In genomic region chr1:243946946-243947345, GRCh38 we compare ENCODE assay signal across 8 cellular contexts.
DNase-seq lines count a peak whose midpoint lies in the region; ATAC-seq and TF ChIP-seq lines count a peak whose summit lies in the region.

No MANE protein-coding gene starts in this region.

- H2BK120ac ChIP-seq in mesendoderm (ENCODE audit: low read depth, low read length) = no peak overlapping the region

- no peak overlapping the region for H4K5ac ChIP-seq in mesendoderm (ENCODE audit: low read length)

- H3K4me1 Mint-ChIP-seq in mesothelial cell of epicardium = peaks cover 7% of the 10 kb centered on the region

- no peak overlapping the region for H3K9ac ChIP-seq in mesendoderm (ENCODE audit: low read length)

- no peak overlapping the region for H3K27ac ChIP-seq in mesendoderm (ENCODE audit: low read depth, low read length)

- DNase-seq in SIG-M5 treated with dmso at 0.1 percent for 504 hours (lab: John Stamatoyannopoulos, UW; ENCODE audit: unreplicated experiment) (peak; percentile 35), SIG-M5 (lab: John Stamatoyannopoulos, UW) (no peak), NOMO-1 treated with DMSO at 0.1 percent for 48 hours (lab: John Stamatoyannopoulos, UW; ENCODE audit: unreplicated experiment) (peak; percentile 35), mesendoderm (peak; percentile 95), mesothelial cell of epicardium (ENCODE audit: low spot score in 2 of 2, unreplicated experiment in 2 of 2) (no peak), HT-29 (ENCODE audit: low spot score) (no peak)
- DNase-seq in activated naive CD4-positive, alpha-beta T cell treated with anti-CD3 and anti-CD28 coated beads, Interleukin-2, amount 50 U/mL, for 16 hours = peak; percentile 42

- H3K79me2 ChIP-seq in mesendoderm (ENCODE audit: control insufficient read depth, insufficient read depth, low read length) = no peaks in the 10 kb centered on the region

- no peak overlapping the region for H3K4me2 ChIP-seq in mesendoderm (ENCODE audit: low read length)

- H3K18ac ChIP-seq in mesendoderm (ENCODE audit: low read length) = no peak overlapping the region

- H3K4me1 ChIP-seq in mesendoderm (ENCODE audit: control insufficient read depth, low read depth, low read length) = no peaks in the 10 kb centered on the region

- peaks cover under 1% of the 10 kb centered on the region for H3K27me3 Mint-ChIP-seq in mesothelial cell of epicardium (ENCODE audit: low read depth)

- no peak for ATAC-seq in GM21447 (IDR thresholded peaks at IDR 0.05; ENCODE audit: unreplicated experiment)

- no peak for TF ChIP-seq CTCF in mesothelial cell of epicardium (IDR thresholded peaks at IDR 0.05; ENCODE audit: unreplicated experiment)

- WGBS in mesendoderm (ENCODE audit: extremely low coverage, insufficient coverage, low lambda C conversion rate) = no CpG with 5 or more reads among the region's 8 CpGs

- no peak overlapping the region for H2BK15ac ChIP-seq in mesendoderm (replicated peaks; ENCODE audit: low read depth)

- H4K8ac ChIP-seq in mesendoderm (ENCODE audit: low read depth, low read length) = no peak overlapping the region

- no peak overlapping the region for H3K4me3 ChIP-seq in mesendoderm (ENCODE audit: low read length)

- H3K4me3 Mint-ChIP-seq in mesothelial cell of epicardium = no peak overlapping the region

- no peaks in the 10 kb centered on the region for H3K36me3 ChIP-seq in mesendoderm (ENCODE audit: control insufficient read depth, insufficient read depth, low read length)

- H3K4ac ChIP-seq in mesendoderm (ENCODE audit: low read depth, low read length) = no peak overlapping the region

- no peak overlapping the region for H2AK5ac ChIP-seq in mesendoderm (ENCODE audit: low read length)

- H3K36me3 Mint-ChIP-seq in mesothelial cell of epicardium = no peaks in the 10 kb centered on the region

- no peak overlapping the region for H3K27ac Mint-ChIP-seq in mesothelial cell of epicardium

- H3K27me3 ChIP-seq in mesendoderm (ENCODE audit: insufficient read depth, low read length, poor library complexity) = no peaks in the 10 kb centered on the region

- H3K9me3 Mint-ChIP-seq in mesothelial cell of epicardium = no peaks in the 10 kb centered on the region

- H3K79me1 ChIP-seq in mesendoderm (ENCODE audit: low read length) = no peaks in the 10 kb centered on the region

- no peak overlapping the region for H3K23ac ChIP-seq in mesendoderm (ENCODE audit: low read length)

- H2BK5ac ChIP-seq in mesendoderm (ENCODE audit: low read length) = no peak overlapping the region

- peak overlapping the region; percentile 52 for H3K56ac ChIP-seq in mesendoderm (ENCODE audit: low read length)

Comparison
In these comparisons a context has a peak if more than half of its experiments do, and no peak if none do; other contexts are left out.
1. DNase-seq: peak in SIG-M5 treated with dmso at 0.1 percent for 504 hours (single experiment), NOMO-1 treated with DMSO at 0.1 percent for 48 hours (single experiment), activated naive CD4-positive, alpha-beta T cell treated with anti-CD3 and anti-CD28 coated beads, Interleukin-2, amount 50 U/mL, for 16 hours (single experiment) and mesendoderm (single experiment); none in SIG-M5 (single experiment), mesothelial cell of epicardium (0 of 2) and HT-29 (single experiment).